ENCODE assay signal across 2 cellular contexts in genomic region chr22:41181349-41182241, GRCh38.
TF ChIP-seq lines count a peak whose summit lies in the region.

No MANE protein-coding gene starts in this region.

TF ChIP-seq in SK-N-SH treated with all-trans-retinoic acid at 6 μM for 48 hours, 23 proteins besides CTCF, POLR2A, EP300 and RAD21 (continued from another document):
- no peak for TF ChIP-seq TCF4 (CRISPR knock-in tag; IDR thresholded peaks at IDR 0.05; ENCODE audit: borderline replicate concordance)
- TF ChIP-seq, protein P1, sequence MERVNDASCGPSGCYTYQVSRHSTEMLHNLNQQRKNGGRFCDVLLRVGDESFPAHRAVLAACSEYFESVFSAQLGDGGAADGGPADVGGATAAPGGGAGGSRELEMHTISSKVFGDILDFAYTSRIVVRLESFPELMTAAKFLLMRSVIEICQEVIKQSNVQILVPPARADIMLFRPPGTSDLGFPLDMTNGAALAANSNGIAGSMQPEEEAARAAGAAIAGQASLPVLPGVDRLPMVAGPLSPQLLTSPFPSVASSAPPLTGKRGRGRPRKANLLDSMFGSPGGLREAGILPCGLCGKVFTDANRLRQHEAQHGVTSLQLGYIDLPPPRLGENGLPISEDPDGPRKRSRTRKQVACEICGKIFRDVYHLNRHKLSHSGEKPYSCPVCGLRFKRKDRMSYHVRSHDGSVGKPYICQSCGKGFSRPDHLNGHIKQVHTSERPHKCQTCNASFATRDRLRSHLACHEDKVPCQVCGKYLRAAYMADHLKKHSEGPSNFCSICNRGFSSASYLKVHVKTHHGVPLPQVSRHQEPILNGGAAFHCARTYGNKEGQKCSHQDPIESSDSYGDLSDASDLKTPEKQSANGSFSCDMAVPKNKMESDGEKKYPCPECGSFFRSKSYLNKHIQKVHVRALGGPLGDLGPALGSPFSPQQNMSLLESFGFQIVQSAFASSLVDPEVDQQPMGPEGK (CRISPR knock-in tag; IDR thresholded peaks at IDR 0.05; ENCODE audit: borderline replicate concordance) = no peak
- TF ChIP-seq ZNF565 (CRISPR knock-in tag; conservative IDR thresholded peaks at IDR 0.05; ENCODE audit: low read depth) = no peak

TF ChIP-seq in SK-N-SH, 30 proteins besides CTCF, POLR2A, EP300 and RAD21 (continued from another document):
- TF ChIP-seq ELF1 (IDR thresholded peaks at IDR 0.05) = no peak
- no peak for TF ChIP-seq FOXM1 (IDR thresholded peaks at IDR 0.05; ENCODE audit: low read depth)
- no peak for TF ChIP-seq YY1 (IDR thresholded peaks at IDR 0.05; ENCODE audit: low read depth)
- TF ChIP-seq NFIC (IDR thresholded peaks at IDR 0.05; ENCODE audit: borderline replicate concordance) = no peak
- TF ChIP-seq, protein P2, sequence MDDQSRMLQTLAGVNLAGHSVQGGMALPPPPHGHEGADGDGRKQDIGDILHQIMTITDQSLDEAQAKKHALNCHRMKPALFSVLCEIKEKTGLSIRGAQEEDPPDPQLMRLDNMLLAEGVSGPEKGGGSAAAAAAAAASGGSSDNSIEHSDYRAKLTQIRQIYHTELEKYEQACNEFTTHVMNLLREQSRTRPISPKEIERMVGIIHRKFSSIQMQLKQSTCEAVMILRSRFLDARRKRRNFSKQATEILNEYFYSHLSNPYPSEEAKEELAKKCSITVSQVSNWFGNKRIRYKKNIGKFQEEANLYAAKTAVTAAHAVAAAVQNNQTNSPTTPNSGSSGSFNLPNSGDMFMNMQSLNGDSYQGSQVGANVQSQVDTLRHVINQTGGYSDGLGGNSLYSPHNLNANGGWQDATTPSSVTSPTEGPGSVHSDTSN (IDR thresholded peaks at IDR 0.05) = no peak
- TF ChIP-seq EZH2phosphoT487 (IDR thresholded peaks at IDR 0.05; ENCODE audit: borderline replicate concordance, low read depth) = no peak
- TF ChIP-seq FOSL2 (IDR thresholded peaks at IDR 0.05; ENCODE audit: borderline replicate concordance, low read depth) = no peak
- no peak for TF ChIP-seq SIN3A (IDR thresholded peaks at IDR 0.05; ENCODE audit: borderline replicate concordance, low read depth, low read length)
